1 cellular context compared by ENCODE assay signal in the genomic region with DNA sequence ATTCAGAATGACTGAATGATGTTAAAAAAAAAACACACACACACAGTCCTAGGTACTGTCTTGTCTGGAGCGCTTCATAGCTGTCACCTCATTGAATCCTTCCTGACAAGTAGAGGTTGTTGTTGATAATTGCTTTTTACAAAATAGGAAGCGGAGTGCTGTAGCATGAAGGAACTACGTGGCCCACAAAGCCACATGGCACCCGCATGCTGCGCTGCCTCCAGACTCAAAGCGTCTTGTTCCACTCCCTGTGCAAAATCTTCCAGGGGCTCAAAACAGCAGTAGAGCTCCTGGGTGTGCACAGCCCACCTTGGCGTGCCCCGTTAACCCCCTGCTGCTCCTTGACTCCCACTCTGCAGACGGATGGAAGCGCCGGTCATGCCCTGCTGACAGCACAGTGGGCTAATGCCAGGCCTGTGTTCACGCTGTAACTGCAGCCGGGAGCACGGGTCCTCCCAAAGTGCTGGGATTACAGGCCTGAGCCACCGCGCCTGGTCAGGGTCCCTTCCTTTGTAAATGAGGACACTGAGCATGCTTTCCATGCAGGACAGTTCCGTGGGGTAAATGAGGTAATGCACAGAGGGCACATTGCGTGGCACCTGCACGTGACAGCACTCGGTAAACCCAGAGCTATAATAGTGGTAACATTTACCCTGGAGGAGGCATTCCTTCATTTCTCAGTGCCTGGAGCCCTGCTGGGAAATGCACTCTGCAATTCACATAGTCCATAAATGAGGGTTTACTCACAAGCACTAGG.
TF ChIP-seq lines count a peak whose summit lies in the region.

No MANE protein-coding gene starts in this region.

TF ChIP-seq in HepG2, 621 proteins besides CTCF, POLR2A, EP300 and RAD21 (continued from another document):
- TF ChIP-seq, protein P1, sequence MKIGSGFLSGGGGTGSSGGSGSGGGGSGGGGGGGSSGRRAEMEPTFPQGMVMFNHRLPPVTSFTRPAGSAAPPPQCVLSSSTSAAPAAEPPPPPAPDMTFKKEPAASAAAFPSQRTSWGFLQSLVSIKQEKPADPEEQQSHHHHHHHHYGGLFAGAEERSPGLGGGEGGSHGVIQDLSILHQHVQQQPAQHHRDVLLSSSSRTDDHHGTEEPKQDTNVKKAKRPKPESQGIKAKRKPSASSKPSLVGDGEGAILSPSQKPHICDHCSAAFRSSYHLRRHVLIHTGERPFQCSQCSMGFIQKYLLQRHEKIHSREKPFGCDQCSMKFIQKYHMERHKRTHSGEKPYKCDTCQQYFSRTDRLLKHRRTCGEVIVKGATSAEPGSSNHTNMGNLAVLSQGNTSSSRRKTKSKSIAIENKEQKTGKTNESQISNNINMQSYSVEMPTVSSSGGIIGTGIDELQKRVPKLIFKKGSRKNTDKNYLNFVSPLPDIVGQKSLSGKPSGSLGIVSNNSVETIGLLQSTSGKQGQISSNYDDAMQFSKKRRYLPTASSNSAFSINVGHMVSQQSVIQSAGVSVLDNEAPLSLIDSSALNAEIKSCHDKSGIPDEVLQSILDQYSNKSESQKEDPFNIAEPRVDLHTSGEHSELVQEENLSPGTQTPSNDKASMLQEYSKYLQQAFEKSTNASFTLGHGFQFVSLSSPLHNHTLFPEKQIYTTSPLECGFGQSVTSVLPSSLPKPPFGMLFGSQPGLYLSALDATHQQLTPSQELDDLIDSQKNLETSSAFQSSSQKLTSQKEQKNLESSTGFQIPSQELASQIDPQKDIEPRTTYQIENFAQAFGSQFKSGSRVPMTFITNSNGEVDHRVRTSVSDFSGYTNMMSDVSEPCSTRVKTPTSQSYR (CRISPR knock-in tag; IDR thresholded peaks at IDR 0.05; ENCODE audit: borderline replicate concordance): no peak
TF ChIP-seq in HepG2: peak in this region for 0.
